ENCODE assay signal across 10 cellular contexts in the genomic region with DNA sequence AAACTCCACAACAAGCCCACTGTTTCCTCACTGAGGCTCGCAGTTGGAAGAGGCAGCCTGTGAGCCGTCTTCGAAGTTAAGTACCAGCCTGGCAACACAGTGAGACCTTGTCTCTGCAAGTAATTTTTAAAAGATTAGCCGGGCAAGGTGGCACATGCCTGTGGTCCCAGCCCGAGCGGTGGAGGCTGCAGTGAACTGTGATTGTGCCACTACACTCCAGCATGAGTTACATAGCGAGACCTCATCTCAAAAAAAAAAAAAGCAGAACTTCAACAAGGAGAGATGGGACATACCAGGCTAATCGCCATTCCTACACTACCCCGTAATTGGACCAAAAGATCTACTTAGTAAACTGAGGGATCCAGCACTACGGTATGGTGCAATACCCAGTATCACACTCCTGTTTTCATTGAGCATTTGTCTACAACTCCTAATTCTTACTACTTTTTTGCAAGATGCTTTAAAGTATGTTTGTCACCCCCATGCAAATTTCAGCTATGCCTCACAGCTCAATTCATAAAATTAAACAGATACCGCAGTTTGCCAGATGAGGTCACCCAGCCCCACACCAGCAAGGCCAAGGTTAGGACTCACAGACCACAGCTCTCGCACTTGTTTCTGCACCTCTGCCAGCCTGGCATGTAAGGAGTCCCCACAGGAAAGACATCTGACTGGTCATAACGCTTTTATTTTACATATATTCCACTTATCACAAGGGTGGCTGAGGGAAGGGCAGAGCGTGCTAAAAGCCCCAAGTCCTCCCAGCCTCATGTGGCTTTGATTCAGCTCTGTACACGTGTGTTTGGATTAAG. TPM values are rescaled to one million over a fixed set of nuclear protein-coding genes. Genes with fewer than 3 reads are reported as not detected.
DNase-seq lines count a peak whose midpoint lies in the region; ATAC-seq and TF ChIP-seq lines count a peak whose summit lies in the region.
"Had no signal": no experiment of that assay in that cellular context is flagged by ENCODE, and none has a peak within 500 bp of the region (broad histone marks: within the 10 kb centered on the region; RNA-seq: fewer than 3 reads in every experiment).

No MANE protein-coding gene starts in this region.

- no peak overlapping the region for H3K4me3 ChIP-seq in CD4-positive, CD25-positive, alpha-beta regulatory T cell (ENCODE audit: low read depth, low read length)
- H3K4me3 ChIP-seq in SU-DHL-6 (ENCODE audit: insufficient read depth, low read length, poor library complexity, severe bottlenecking) (no peak overlapping the region), suprapubic skin (no peak overlapping the region)
- H3K4me3 ChIP-seq: coronary artery had no signal

- TF ChIP-seq CTCF in SU-DHL-6 (IDR thresholded peaks at IDR 0.05; ENCODE audit: insufficient read depth, low read length, poor library complexity, severe bottlenecking) (no peak), suprapubic skin (IDR thresholded peaks at IDR 0.05) (no peak)

- no peak overlapping the region for H3K27ac ChIP-seq in CD4-positive, CD25-positive, alpha-beta regulatory T cell (ENCODE audit: insufficient read depth, low read length, poor library complexity, severe bottlenecking)
- H3K27ac ChIP-seq in SU-DHL-6 (ENCODE audit: low read depth, low read length), result peak overlapping the region; percentile 79
- no peak overlapping the region for H3K27ac ChIP-seq in suprapubic skin
- H3K27ac ChIP-seq: coronary artery had no signal

- ATAC-seq in CD4-positive, CD25-positive, alpha-beta regulatory T cell (ENCODE audit: low read depth in 2 of 2), result no peak
- ATAC-seq in GM19023 (IDR thresholded peaks at IDR 0.05; ENCODE audit: unreplicated experiment) (peak; percentile 51), HG02885 (IDR thresholded peaks at IDR 0.05; ENCODE audit: poor library complexity, unreplicated experiment) (peak; percentile 61)

- H3K4me1 Mint-ChIP-seq in CD4-positive, CD25-positive, alpha-beta regulatory T cell, result peaks cover 4 to 10% (median 8%) of the 10 kb centered on the region in 4 donors

- H3K9ac ChIP-seq in SU-DHL-6 (ENCODE audit: low read length), result peak overlapping the region; percentile 21; the same call in 1 of the 2 replicates

- H3K9me2 ChIP-seq in SU-DHL-6 (replicated peaks; ENCODE audit: insufficient read depth, low read length), result no peaks in the 10 kb centered on the region

- peaks cover 30% of the 10 kb centered on the region for H3K36me3 Mint-ChIP-seq in CD4-positive, CD25-positive, alpha-beta regulatory T cell

- H2AFZ ChIP-seq in SU-DHL-6 (ENCODE audit: low read depth, low read length, severe bottlenecking), result no peak overlapping the region

- no peaks in the 10 kb centered on the region for H3K27me3 ChIP-seq in CD4-positive, CD25-positive, alpha-beta regulatory T cell (ENCODE audit: control insufficient read depth, insufficient read depth, low read length)
- H3K27me3 ChIP-seq in SU-DHL-6 (ENCODE audit: low read length) (no peaks in the 10 kb centered on the region), suprapubic skin (no peaks in the 10 kb centered on the region)

- H3K36me3 ChIP-seq in CD4-positive, CD25-positive, alpha-beta regulatory T cell (ENCODE audit: control insufficient read depth, insufficient read depth, low read length), result peaks cover 40% of the 10 kb centered on the region
- H3K36me3 ChIP-seq in SU-DHL-6 (ENCODE audit: low read length), result peaks cover 21% of the 10 kb centered on the region
- H3K36me3 ChIP-seq in suprapubic skin, result peaks cover 53% of the 10 kb centered on the region

- no peaks in the 10 kb centered on the region for H3K4me1 ChIP-seq in CD4-positive, CD25-positive, alpha-beta regulatory T cell (ENCODE audit: control insufficient read depth, insufficient read depth, low read length, poor library complexity, severe bottlenecking)
- peaks cover 8% of the 10 kb centered on the region for H3K4me1 ChIP-seq in suprapubic skin
- H3K4me1 ChIP-seq: Caco-2 had no signal

- peak overlapping the region; percentile 37 for H3K4me2 ChIP-seq in SU-DHL-6 (ENCODE audit: low read depth, low read length, poor library complexity, severe bottlenecking)

- no peaks in the 10 kb centered on the region for H4K20me1 ChIP-seq in SU-DHL-6 (ENCODE audit: low read depth, low read length)

- no peaks in the 10 kb centered on the region for H3K79me2 ChIP-seq in SU-DHL-6 (ENCODE audit: insufficient read depth, low read length)

- no peaks in the 10 kb centered on the region for H3K9me3 ChIP-seq in CD4-positive, CD25-positive, alpha-beta regulatory T cell (ENCODE audit: control insufficient read depth in 2 of 2, low read length in 2 of 2)
- H3K9me3 ChIP-seq in SU-DHL-6 (ENCODE audit: insufficient read depth, low read length) (no peaks in the 10 kb centered on the region), suprapubic skin (no peaks in the 10 kb centered on the region)

- no peak for DNase-seq in CD4-positive, CD25-positive, alpha-beta regulatory T cell
- DNase-seq in suprapubic skin (ENCODE audit: low spot score in 2 of 2) (no peak), NCI-H82 (lab: John Stamatoyannopoulos, UW) (no peak), Ammon's horn (ENCODE audit: low spot score) (no peak), DMS53 treated with DMSO at 0.1 percent for 48 hours (lab: John Stamatoyannopoulos, UW; ENCODE audit: unreplicated experiment) (no peak)
- DNase-seq: Caco-2 had no signal

- TF ChIP-seq EP300 in suprapubic skin (IDR thresholded peaks at IDR 0.05), result no peak

- H3K27me3 Mint-ChIP-seq in CD4-positive, CD25-positive, alpha-beta regulatory T cell, result no peaks in the 10 kb centered on the region

- 52% methylated on average over 15 of the region's 15 CpGs for WGBS in suprapubic skin

- peaks cover 19% of the 10 kb centered on the region for H3F3A ChIP-seq in SU-DHL-6 (ENCODE audit: insufficient read depth)

- no peak overlapping the region for H3K4me3 Mint-ChIP-seq in CD4-positive, CD25-positive, alpha-beta regulatory T cell

- no peak for TF ChIP-seq POLR2A in suprapubic skin (IDR thresholded peaks at IDR 0.05)

- peak overlapping the region in 2 of 3 donors; percentile 18 to 46 for H3K27ac Mint-ChIP-seq in CD4-positive, CD25-positive, alpha-beta regulatory T cell

- H3K9me3 Mint-ChIP-seq in CD4-positive, CD25-positive, alpha-beta regulatory T cell, result peaks cover 0 to 4% (median 0%) of the 10 kb centered on the region in 7 donors

RNA-seq across cellular contexts. Expression of gene SDE2, which starts 21.0 kb away (rescaled TPM):
- total RNA-seq in CD4-positive, CD25-positive, alpha-beta regulatory T cell, result 38.1 TPM
- 10 to 100 TPM in 2 of 4 donors, 1 to 10 TPM in 2; 5.9 to 11.6 (median 9.7) TPM for polyA plus RNA-seq in CD4-positive, CD25-positive, alpha-beta regulatory T cell
- total RNA-seq in suprapubic skin, result 10 to 100 TPM; 19.7 to 37.2 (median 26.5) TPM

RNA-seq across cellular contexts. Expression of gene LEFTY2, which starts 37.1 kb away (rescaled TPM):
- not detected for total RNA-seq in CD4-positive, CD25-positive, alpha-beta regulatory T cell
- polyA plus RNA-seq in CD4-positive, CD25-positive, alpha-beta regulatory T cell, result not detected
- under 1 TPM in 1 of 4 donors, not detected in 3; 0.26 TPM for total RNA-seq in suprapubic skin
- total RNA-seq: Caco-2 had no signal

RNA-seq across cellular contexts. Expression of gene PYCR2, which starts 54.1 kb away (rescaled TPM):
- 51.6 TPM for total RNA-seq in CD4-positive, CD25-positive, alpha-beta regulatory T cell
- polyA plus RNA-seq in CD4-positive, CD25-positive, alpha-beta regulatory T cell, result 10 to 100 TPM; 56.7 to 74.6 (median 67.7) TPM
- 10 to 100 TPM; 28.8 to 53.8 (median 43.3) TPM for total RNA-seq in suprapubic skin

Comparison
In these comparisons a context has a peak if more than half of its experiments do, and no peak if none do; other contexts are left out.
1. ATAC-seq: peak in GM19023 (single experiment) and HG02885 (single experiment); none in CD4-positive, CD25-positive, alpha-beta regulatory T cell (0 of 2).